Comparison of ENCODE assay signal across 20 cellular contexts in genomic region chr12:62713190-62713589, GRCh38.
A peak's percentile ranks its signal among the peaks of the same experiment; 100 is the strongest.
DNase-seq lines count a peak whose midpoint lies in the region; ATAC-seq, FAIRE-seq and TF ChIP-seq lines count a peak whose summit lies in the region.
"Had no signal": no experiment of that assay in that cellular context is flagged by ENCODE, and none has a peak within 500 bp of the region (broad histone marks: within the 10 kb centered on the region; RNA-seq: fewer than 3 reads in every experiment).

No MANE protein-coding gene starts in this region.

- H3K4me1 ChIP-seq in A549: peaks cover 75% of the 10 kb centered on the region
- H3K4me1 ChIP-seq in adipocyte (ENCODE audit: control insufficient read depth, insufficient read depth, low read length): peaks cover 50% of the 10 kb centered on the region
- H3K4me1 ChIP-seq in stomach smooth muscle (ENCODE audit: control insufficient read depth, insufficient read depth, low read length): peaks cover 35% of the 10 kb centered on the region

- peak overlapping the region; percentile 94 to 98 for H3K27ac ChIP-seq in A549
- peak overlapping the region; percentile 18 for H3K27ac ChIP-seq in stomach smooth muscle (ENCODE audit: low read length)
- H3K27ac ChIP-seq: BLaER1 had no signal

- TF ChIP-seq CTCF in A549 (IDR thresholded peaks at IDR 0.05) (no peak), GM20000 (IDR thresholded peaks at IDR 0.05; ENCODE audit: extremely low read depth, missing control alignments) (no peak)

- DNase-seq in A549 (ENCODE audit: low read depth in 1 of 2, low spot score in 1 of 2) (no peak), adipocyte (ENCODE audit: low read depth) (no peak), left kidney (ENCODE audit: low read depth, low spot score) (peak; percentile 40), GM20000 (ENCODE audit: low spot score) (no peak)
- DNase-seq: Calu3; CD4-positive, alpha-beta memory T cell; EL; H9; KG1; MV-4-11; NCI-H1694 treated with DMSO at 0.1 percent for 48 hours; NCI-H510A treated with DMSO at 0.1 percent for 48 hours; OCI-M1; SIG-M5 had no signal

- no peak for TF ChIP-seq POLR2A in A549 (IDR thresholded peaks at IDR 0.05; ENCODE audit: low read length)

- H3K36me3 ChIP-seq in adipocyte (ENCODE audit: control insufficient read depth, insufficient read depth, low read length, severe bottlenecking) (no peaks in the 10 kb centered on the region), stomach smooth muscle (ENCODE audit: control insufficient read depth in 2 of 2, insufficient read depth in 2 of 2, low read length in 2 of 2) (no peaks in the 10 kb centered on the region)
- H3K36me3 ChIP-seq: BLaER1 had no signal

- TF ChIP-seq RAD21 in A549 (conservative IDR thresholded peaks at IDR 0.05 in 1 of 2, IDR thresholded peaks at IDR 0.05 in 1 of 2): no peak

- H3K27me3 ChIP-seq in adipocyte (replicated peaks; ENCODE audit: control insufficient read depth, insufficient read depth, low read length) (no peaks in the 10 kb centered on the region), stomach smooth muscle (ENCODE audit: control insufficient read depth in 1 of 2, insufficient read depth in 2 of 2, low read length in 2 of 2) (no peaks in the 10 kb centered on the region)
- H3K27me3 ChIP-seq: BLaER1 had no signal

- peak overlapping the region; percentile 40 for H3K9ac ChIP-seq in adipocyte (ENCODE audit: low read length)
- no peak overlapping the region for H3K9ac ChIP-seq in stomach smooth muscle (ENCODE audit: low read length in 2 of 2)
- H3K9ac ChIP-seq: BLaER1 had no signal

- 0 out of 3 replicates have a peak overlapping the region, but pooled peaks have one; percentile 16 for H3K4me2 ChIP-seq in A549
- H3K4me2 ChIP-seq: BLaER1 had no signal

- POLR2A ChIA-PET in A549 (lab: Yijun Ruan, JAX): interaction anchor here (1.0 to 1.2 kb wide), 2 partner anchors 9 to 19 kb away, joined by 3 to 6 read pairs; no protein-coding TSS in a partner anchor

- CTCF ChIA-PET in A549 (lab: Yijun Ruan, JAX): interaction anchor here (1.0 to 1.6 kb wide), 7 partner anchors 17 to 86 kb away, joined by 3 to 5 read pairs (median 3); no protein-coding TSS in a partner anchor

- ATAC-seq in A549 (no peak), GM21786 (IDR thresholded peaks at IDR 0.05; ENCODE audit: unreplicated experiment) (no peak), GM19397 (IDR thresholded peaks at IDR 0.05; ENCODE audit: unreplicated experiment) (no peak)

- 100% methylated on average over 1 of the region's 1 CpG for WGBS in A549 (ENCODE audit: missing lambda C conversion rate)

- no peak for FAIRE-seq in A549 (lab: Jason Lieb, UNC)
- FAIRE-seq: GM12891, GM18507 had no signal

- H3K9me3 ChIP-seq in A549 (no peaks in the 10 kb centered on the region), adipocyte (ENCODE audit: control insufficient read depth, low read length) (no peaks in the 10 kb centered on the region), stomach smooth muscle (ENCODE audit: control insufficient read depth in 2 of 2, low read length in 2 of 2) (no peaks in the 10 kb centered on the region)
- H3K9me3 ChIP-seq: BLaER1 had no signal

- no peak for TF ChIP-seq EP300 in A549 (IDR thresholded peaks at IDR 0.05)

- no peak overlapping the region for H3K4me3 ChIP-seq in A549
- H3K4me3 ChIP-seq in adipocyte (ENCODE audit: low read length): no peak overlapping the region
- H3K4me3 ChIP-seq in stomach smooth muscle (ENCODE audit: low read length in 2 of 2): no peak overlapping the region
- H3K4me3 ChIP-seq: BLaER1 had no signal

TF ChIP-seq in A549, 52 proteins besides CTCF, POLR2A, EP300 and RAD21:
- TF ChIP-seq HES2 (IDR thresholded peaks at IDR 0.05) (no peak), MAZ (IDR thresholded peaks at IDR 0.05; ENCODE audit: borderline replicate concordance, low read depth, low read length) (no peak), CHD2 (IDR thresholded peaks at IDR 0.05; ENCODE audit: low read length, partially characterized antibody) (no peak), ZC3H11A (IDR thresholded peaks at IDR 0.05) (no peak), HDAC2 (IDR thresholded peaks at IDR 0.05) (no peak), TFCP2L1 (CRISPR knock-in tag; IDR thresholded peaks at IDR 0.05) (no peak), KDM5A (IDR thresholded peaks at IDR 0.05) (no peak), GATA3 (IDR thresholded peaks at IDR 0.05; ENCODE audit: borderline replicate concordance) (no peak), ATOH8 (CRISPR knock-in tag; IDR thresholded peaks at IDR 0.05; ENCODE audit: low read depth) (no peak), ZFP36 (IDR thresholded peaks at IDR 0.05; ENCODE audit: borderline replicate concordance, partially characterized antibody) (no peak)
